23 cellular contexts compared by ENCODE assay signal in genomic region chr20:1654994-1655393, GRCh38. TPM values are rescaled to one million over a fixed set of nuclear protein-coding genes. Genes with fewer than 3 reads are reported as not detected.
DNase-seq lines count a peak whose midpoint lies in the region; ATAC-seq and TF ChIP-seq lines count a peak whose summit lies in the region.
"Had no signal": no experiment of that assay in that cellular context is flagged by ENCODE, and none has a peak within 500 bp of the region (broad histone marks: within the 10 kb centered on the region; RNA-seq: fewer than 3 reads in every experiment).

No MANE protein-coding gene starts in this region.

- no peaks in the 10 kb centered on the region for H3K79me2 ChIP-seq in Loucy (ENCODE audit: insufficient read depth, low read length)
- H3K79me2 ChIP-seq in PC-9 (ENCODE audit: low read depth) = no peaks in the 10 kb centered on the region

- intact Hi-C loops in activated CD4-positive, alpha-beta T cell treated with anti-CD3 and anti-CD28 coated beads, Interleukin-2, amount 10 ng/mL, durations not matched to agents 24 days and 14 days (cut with micrococcal nuclease) = no loop called here
- intact Hi-C loops in natural killer cell (cut with micrococcal nuclease) = no loop called here
- intact Hi-C loops in PC-9 (cut with micrococcal nuclease; ENCODE audit: unreplicated experiment) = no loop called here

- H3K9me3 ChIP-seq in Loucy (ENCODE audit: insufficient read depth, low read depth, low read length) (no peaks in the 10 kb centered on the region), PC-9 (ENCODE audit: insufficient read depth, low read depth) (peaks cover 17% of the 10 kb centered on the region)
- H3K9me3 ChIP-seq: MG63, pancreas, right lobe of liver, upper lobe of left lung had no signal

- no peaks in the 10 kb centered on the region for H3K36me3 ChIP-seq in Loucy (ENCODE audit: insufficient read depth, low read length)
- no peaks in the 10 kb centered on the region for H3K36me3 ChIP-seq in PC-9 (ENCODE audit: low read depth)
- H3K36me3 ChIP-seq: BLaER1, MG63, pancreas, right lobe of liver, upper lobe of left lung had no signal

- H3K36me3 Mint-ChIP-seq in activated CD4-positive, alpha-beta T cell treated with anti-CD3 and anti-CD28 coated beads, Interleukin-2, amount 10 ng/mL, durations not matched to agents 24 days and 14 days (ENCODE audit: low read depth) = peaks cover 49% of the 10 kb centered on the region
- H3K36me3 Mint-ChIP-seq in activated naive CD4-positive, alpha-beta T cell treated with anti-CD3 and anti-CD28 coated beads, Interleukin-2, amount 50 U/mL, for 72 hours = peaks cover 42 to 69% of the 10 kb centered on the region in 2 donors
- no peaks in the 10 kb centered on the region for H3K36me3 Mint-ChIP-seq in natural killer cell

- DNase-seq in activated CD4-positive, alpha-beta T cell treated with anti-CD3 and anti-CD28 coated beads, Interleukin-2, amount 10 ng/mL, durations not matched to agents 24 days and 14 days = peak; percentile 57
- DNase-seq in activated CD4-positive, alpha-beta T cell treated with anti-CD3 and anti-CD28 coated beads for 48 hours = no peak
- no peak for DNase-seq in activated naive CD4-positive, alpha-beta T cell treated with anti-CD3 and anti-CD28 coated beads, Interleukin-2, amount 50 U/mL, for 72 hours (ENCODE audit: low spot score in 2 of 2)
- no peak for DNase-seq in natural killer cell
- DNase-seq in HuH-7 (ENCODE audit: low spot score) = no peak
- DNase-seq in PC-9 = no peak
- DNase-seq: foreskin melanocyte, MG63, NCI-H748 treated with DMSO at 0.1 percent for 48 hours, pancreas, right lobe of liver, Right ventricle myocardium superior, SW 1271, upper lobe of left lung had no signal

- H3K4me1 ChIP-seq in Loucy (ENCODE audit: insufficient read depth, low read length, poor library complexity, severe bottlenecking) (peaks cover 66% of the 10 kb centered on the region), PC-9 (replicated peaks; ENCODE audit: insufficient read depth) (no peaks in the 10 kb centered on the region)
- H3K4me1 ChIP-seq: pancreas, right lobe of liver, upper lobe of left lung had no signal

- H3F3A ChIP-seq in Loucy (ENCODE audit: low read depth) (0 out of 2 replicates have a peak, but pooled peaks cover 2% of the 10 kb centered on the region), PC-9 (ENCODE audit: insufficient read depth, low read depth) (0 out of 2 replicates have a peak, but pooled peaks cover 8% of the 10 kb centered on the region)

- peak overlapping the region; percentile 84 for H3K4me3 Mint-ChIP-seq in activated CD4-positive, alpha-beta T cell treated with anti-CD3 and anti-CD28 coated beads, Interleukin-2, amount 10 ng/mL, durations not matched to agents 24 days and 14 days
- H3K4me3 Mint-ChIP-seq in natural killer cell = peak overlapping the region; percentile 45
- H3K4me3 Mint-ChIP-seq: dendritic cell treated with granulocyte-macrophage colony-stimulating factor and Interleukin-4, amounts not matched to agents 40 ng/mL and 50 ng/mL, for 4 days had no signal

- no peak for ATAC-seq in activated naive CD4-positive, alpha-beta T cell treated with anti-CD3 and anti-CD28 coated beads, Interleukin-2, amount 50 U/mL, for 72 hours
- ATAC-seq in natural killer cell (no peak), HG03439 (IDR thresholded peaks at IDR 0.05; ENCODE audit: unreplicated experiment) (no peak)
- ATAC-seq: pancreas, right lobe of liver had no signal

- H2AFZ ChIP-seq in Loucy (ENCODE audit: low read length) = no peak overlapping the region
- H2AFZ ChIP-seq in PC-9 = no peak overlapping the region

- CTCF ChIA-PET in PC-9 (lab: Charles Lee) = no interaction called here

- no peak overlapping the region for H3K4me3 ChIP-seq in Loucy (ENCODE audit: low read length, poor library complexity, severe bottlenecking)
- H3K4me3 ChIP-seq in PC-9 = no peak overlapping the region
- H3K4me3 ChIP-seq: BLaER1, MG63, pancreas, right lobe of liver, upper lobe of left lung had no signal

- no TSS peak for BruUV-seq in PC-9 (replicated peaks; lab: Mats Ljungman, UMichigan)

- no peaks in the 10 kb centered on the region for H3K9me2 ChIP-seq in Loucy (replicated peaks; ENCODE audit: low read depth, low read length)
- no peaks in the 10 kb centered on the region for H3K9me2 ChIP-seq in PC-9 (ENCODE audit: insufficient read depth)

- H3K9ac ChIP-seq in Loucy (ENCODE audit: low read depth, low read length, poor library complexity, severe bottlenecking) = no peak overlapping the region
- H3K9ac ChIP-seq: BLaER1 had no signal

- H3K4me2 ChIP-seq in Loucy (ENCODE audit: low read depth, low read length, poor library complexity, severe bottlenecking) = peak overlapping the region; percentile 45
- H3K4me2 ChIP-seq in PC-9 = no peak overlapping the region
- H3K4me2 ChIP-seq: BLaER1 had no signal

- no peaks in the 10 kb centered on the region for H3K27me3 Mint-ChIP-seq in activated CD4-positive, alpha-beta T cell treated with anti-CD3 and anti-CD28 coated beads, Interleukin-2, amount 10 ng/mL, durations not matched to agents 24 days and 14 days
- no peaks in the 10 kb centered on the region for H3K27me3 Mint-ChIP-seq in natural killer cell (ENCODE audit: low read depth in 2 of 2)
- H3K27me3 Mint-ChIP-seq: dendritic cell treated with granulocyte-macrophage colony-stimulating factor and Interleukin-4, amounts not matched to agents 40 ng/mL and 50 ng/mL, for 4 days had no signal

- no peak for TF ChIP-seq CTCF in Loucy (conservative IDR thresholded peaks at IDR 0.05; ENCODE audit: low read length)
- no peak for TF ChIP-seq CTCF in natural killer cell (IDR thresholded peaks at IDR 0.05)
- no peak for TF ChIP-seq CTCF in PC-9 (conservative IDR thresholded peaks at IDR 0.05)

- peak overlapping the region; percentile 78 for H3K27ac Mint-ChIP-seq in activated CD4-positive, alpha-beta T cell treated with anti-CD3 and anti-CD28 coated beads, Interleukin-2, amount 10 ng/mL, durations not matched to agents 24 days and 14 days
- H3K27ac Mint-ChIP-seq in activated naive CD4-positive, alpha-beta T cell treated with anti-CD3 and anti-CD28 coated beads, Interleukin-2, amount 50 U/mL, for 72 hours = peak overlapping the region; percentile 36 to 77
- no peak overlapping the region for H3K27ac Mint-ChIP-seq in natural killer cell
- H3K27ac Mint-ChIP-seq: dendritic cell treated with granulocyte-macrophage colony-stimulating factor and Interleukin-4, amounts not matched to agents 40 ng/mL and 50 ng/mL, for 4 days had no signal

- POLR2A ChIA-PET in PC-9 (lab: Charles Lee; ENCODE audit: unreplicated experiment) = no interaction called here

- H4K20me1 ChIP-seq in Loucy (ENCODE audit: insufficient read depth, low read length, poor library complexity, severe bottlenecking) (no peaks in the 10 kb centered on the region), PC-9 (ENCODE audit: insufficient read depth) (no peaks in the 10 kb centered on the region)
- H4K20me1 ChIP-seq: BLaER1 had no signal

- H3K9me3 Mint-ChIP-seq in activated CD4-positive, alpha-beta T cell treated with anti-CD3 and anti-CD28 coated beads, Interleukin-2, amount 10 ng/mL, durations not matched to agents 24 days and 14 days = peaks cover 20% of the 10 kb centered on the region
- peaks cover 5 to 18% of the 10 kb centered on the region in 2 donors for H3K9me3 Mint-ChIP-seq in activated naive CD4-positive, alpha-beta T cell treated with anti-CD3 and anti-CD28 coated beads, Interleukin-2, amount 50 U/mL, for 72 hours
- no peaks in the 10 kb centered on the region for H3K9me3 Mint-ChIP-seq in natural killer cell
- H3K9me3 Mint-ChIP-seq: dendritic cell treated with granulocyte-macrophage colony-stimulating factor and Interleukin-4, amounts not matched to agents 40 ng/mL and 50 ng/mL, for 4 days had no signal

- peaks cover 83% of the 10 kb centered on the region for H3K4me1 Mint-ChIP-seq in activated CD4-positive, alpha-beta T cell treated with anti-CD3 and anti-CD28 coated beads, Interleukin-2, amount 10 ng/mL, durations not matched to agents 24 days and 14 days
- peaks cover 49 to 66% of the 10 kb centered on the region in 2 donors for H3K4me1 Mint-ChIP-seq in natural killer cell

- H3K27me3 ChIP-seq in Loucy (ENCODE audit: insufficient read depth, low read length, poor library complexity, severe bottlenecking) = no peaks in the 10 kb centered on the region
- H3K27me3 ChIP-seq in PC-9 (ENCODE audit: insufficient read depth, low read depth) = no peaks in the 10 kb centered on the region
- H3K27me3 ChIP-seq: BLaER1, MG63, right lobe of liver, upper lobe of left lung had no signal

- no peak overlapping the region for H3K27ac ChIP-seq in PC-9
- H3K27ac ChIP-seq: BLaER1, pancreas, right lobe of liver, upper lobe of left lung, VCaP had no signal

RNA-seq across cellular contexts. Expression of gene SIRPG, which starts 2.6 kb away (rescaled TPM):
- total RNA-seq in activated CD4-positive, alpha-beta T cell treated with anti-CD3 and anti-CD28 coated beads, Interleukin-2, amount 10 ng/mL, durations not matched to agents 24 days and 14 days = 33.8 and 34.3 TPM in 2 replicates
- total RNA-seq in activated naive CD4-positive, alpha-beta T cell treated with anti-CD3 and anti-CD28 coated beads, Interleukin-2, amount 50 U/mL, for 72 hours = 10 to 100 TPM; 46.9 to 67.8 TPM
- total RNA-seq in natural killer cell = 1 to 10 TPM; 1.9 to 3.9 (median 3.1) TPM
- 2.1 TPM in 2 replicates for total RNA-seq in PC-9 (2021)
- total RNA-seq: A172, epithelial cell of proximal tubule, kidney epithelial cell, myocyte, Right ventricle myocardium superior had no signal

RNA-seq across cellular contexts. Expression of gene SIRPB1, which starts 35.2 kb away (rescaled TPM):
- 0.82 and 2.8 TPM in 2 replicates for total RNA-seq in activated CD4-positive, alpha-beta T cell treated with anti-CD3 and anti-CD28 coated beads, Interleukin-2, amount 10 ng/mL, durations not matched to agents 24 days and 14 days
- total RNA-seq in activated naive CD4-positive, alpha-beta T cell treated with anti-CD3 and anti-CD28 coated beads, Interleukin-2, amount 50 U/mL, for 72 hours = 1 to 10 TPM in 1 of 2 donors, under 1 TPM in 1; 0.99 to 1.9 TPM
- total RNA-seq in natural killer cell (1 to 10 TPM; 2.6 to 7.2 (median 5.3) TPM), PC-9 (2021) (4.1 and 7.6 TPM in 2 replicates)

Comparison
In these comparisons a context has a peak if more than half of its experiments do, and no peak if none do; other contexts are left out.
1. H3K27ac Mint-ChIP-seq: peak in activated CD4-positive, alpha-beta T cell treated with anti-CD3 and anti-CD28 coated beads, Interleukin-2, amount 10 ng/mL, durations not matched to agents 24 days and 14 days (single experiment) and activated naive CD4-positive, alpha-beta T cell treated with anti-CD3 and anti-CD28 coated beads, Interleukin-2, amount 50 U/mL, for 72 hours (2 of 2); none in natural killer cell (0 of 2).